ENCODE assay signal across 20 cellular contexts in genomic region chr19:49880162-49880869, GRCh38. TPM values are rescaled to one million over a fixed set of nuclear protein-coding genes. Genes with fewer than 3 reads are reported as not detected.
"Had no signal": no experiment of that assay in that cellular context is flagged by ENCODE, and none has a peak within 500 bp of the region (broad histone marks: within the 10 kb centered on the region; RNA-seq: fewer than 3 reads in every experiment).

No MANE protein-coding gene starts in this region.

- H3K27me3 Mint-ChIP-seq: naive thymus-derived CD8-positive, alpha-beta T cell had no signal

- H3K9me3 Mint-ChIP-seq: activated naive CD4-positive, alpha-beta T cell treated with anti-CD3 and anti-CD28 coated beads, Interleukin-2, amount 50 U/mL, for 72 hours; naive thymus-derived CD8-positive, alpha-beta T cell had no signal

- H3K4me3 ChIP-seq: esophagus squamous epithelium, psoas muscle, right lobe of liver, spleen had no signal

- H3K9me3 ChIP-seq: psoas muscle, right lobe of liver, spleen had no signal

- DNase-seq: activated CD4-positive, alpha-beta T cell treated with anti-CD3 and anti-CD28 coated beads, Interleukin-2, amount 50 U/mL, for 1 hour; activated CD4-positive, CD25-positive, alpha-beta regulatory T cell; activated CD8-positive, alpha-beta memory T cell treated with anti-CD3 and anti-CD28 coated beads for 24 hours; activated effector memory CD4-positive, alpha-beta T cell treated with Interleukin-2 at 50 U/mL for 16 hours; amniotic stem cell; central memory CD4-positive, alpha-beta T cell; cortex of kidney; effector CD8-positive, alpha-beta T cell; esophagus squamous epithelium; glutamatergic neuron; hypothalamus; left ventricle myocardium superior; mesenchymal stem cell; naive thymus-derived CD8-positive, alpha-beta T cell; T-helper 2 cell had no signal

- H3K27ac ChIP-seq: esophagus squamous epithelium, psoas muscle, right lobe of liver had no signal

- ATAC-seq: activated naive CD4-positive, alpha-beta T cell treated with anti-CD3 and anti-CD28 coated beads, Interleukin-2, amount 50 U/mL, for 72 hours; left ventricle myocardium superior; naive thymus-derived CD8-positive, alpha-beta T cell; psoas muscle; right lobe of liver; SK-N-SH treated with all-trans-retinoic acid at 6 μM for 48 hours had no signal

- H3K27me3 ChIP-seq: esophagus squamous epithelium, right lobe of liver, spleen had no signal

RNA-seq across cellular contexts. Expression of gene IL4I1, which starts 16.4 kb away (rescaled TPM):
- total RNA-seq: left ventricle myocardium superior had no signal
